Comparison of ENCODE assay signal across 12 cellular contexts in genomic region chr2:106115250-106115649, GRCh38.
DNase-seq lines count a peak whose midpoint lies in the region; ATAC-seq, FAIRE-seq and TF ChIP-seq lines count a peak whose summit lies in the region.
"Had no signal": no experiment of that assay in that cellular context is flagged by ENCODE, and none has a peak within 500 bp of the region (broad histone marks: within the 10 kb centered on the region; RNA-seq: fewer than 3 reads in every experiment).

No MANE protein-coding gene starts in this region.

- H3K27me3 ChIP-seq in breast epithelium, result no peaks in the 10 kb centered on the region
- no peaks in the 10 kb centered on the region for H3K27me3 ChIP-seq in H1 (replicated peaks in 1 of 4; ENCODE audit: control insufficient read depth in 3 of 4, extremely low read depth in 1 of 4, insufficient read depth in 3 of 4, low read length in 3 of 4)
- H3K27me3 ChIP-seq in HAP-1 (ENCODE audit: low read depth), result no peaks in the 10 kb centered on the region

- H3K79me2 ChIP-seq in H1 (ENCODE audit: control insufficient read depth in 1 of 2, insufficient read depth in 2 of 2, low read length in 2 of 2), result peaks cover 0 to 9% of the 10 kb centered on the region in 2 experiments; a peak in 1 of 4 replicates

- H3K27ac ChIP-seq in breast epithelium, result no peak overlapping the region
- H3K27ac ChIP-seq in H1 (ENCODE audit: low read depth, low read length), result 0 out of 2 replicates have a peak overlapping the region, but pooled peaks have one; percentile 38
- H3K27ac ChIP-seq: thoracic aorta had no signal

- TF ChIP-seq POLR2A in breast epithelium (IDR thresholded peaks at IDR 0.05), result no peak
- no peak for TF ChIP-seq POLR2A in H1 (IDR thresholded peaks at IDR 0.05; ENCODE audit: control extremely low read depth in 1 of 2, low read depth in 2 of 2, low read length in 2 of 2)

- no peak overlapping the region for H2BK120ac ChIP-seq in H1 (replicated peaks; ENCODE audit: low read depth, low read length)

- H2BK20ac ChIP-seq in H1 (ENCODE audit: low read length), result no peak overlapping the region

- H3K23ac ChIP-seq in H1 (ENCODE audit: insufficient read length), result no peak overlapping the region

- H3K56ac ChIP-seq in H1 (replicated peaks; ENCODE audit: insufficient read length, low read depth, low read length), result no peak overlapping the region

- H3K14ac ChIP-seq in H1 (ENCODE audit: insufficient read length), result no peak overlapping the region

- no peaks in the 10 kb centered on the region for H3K23me2 ChIP-seq in H1 (ENCODE audit: low read depth, low read length)

- H3K4me3 ChIP-seq in breast epithelium (no peak overlapping the region), H1 (ENCODE audit: extremely low read depth in 1 of 4, insufficient read depth in 2 of 4, low read depth in 3 of 4, low read length in 4 of 4) (no peak overlapping the region), HAP-1 (no peak overlapping the region)
- H3K4me3 ChIP-seq: thoracic aorta had no signal

- H3K4me1 ChIP-seq in breast epithelium (no peaks in the 10 kb centered on the region), H1 (replicated peaks in 1 of 4; ENCODE audit: control insufficient read depth in 3 of 4, insufficient read depth in 4 of 4, low read length in 3 of 4) (peaks cover 3 to 13% (median 9%) of the 10 kb centered on the region in 4 experiments), HAP-1 (no peaks in the 10 kb centered on the region)

- no peak overlapping the region for H2AFZ ChIP-seq in H1 (ENCODE audit: low read length)

- no peaks in the 10 kb centered on the region for H3K27me3 Mint-ChIP-seq in MCF 10A (ENCODE audit: insufficient read depth, unreplicated experiment)
- H3K27me3 Mint-ChIP-seq: naive B cell had no signal

- H3K4ac ChIP-seq in H1 (replicated peaks; ENCODE audit: insufficient read length, low read depth, low read length), result no peak overlapping the region

- TF ChIP-seq EP300 in H1 (IDR thresholded peaks at IDR 0.05; ENCODE audit: borderline replicate concordance in 1 of 2, low read depth in 2 of 2, low read length in 2 of 2), result no peak

- intact Hi-C loops in MCF 10A (cut with micrococcal nuclease), result no loop called here
- intact Hi-C loops in breast epithelium (cut with DNase I; ENCODE audit: low total_unique reads), result no loop called here

- no peaks in the 10 kb centered on the region for H3K9me3 ChIP-seq in breast epithelium
- no peaks in the 10 kb centered on the region for H3K9me3 ChIP-seq in H1 (ENCODE audit: insufficient read depth in 2 of 2, low read depth in 1 of 2, low read length in 1 of 2)
- no peaks in the 10 kb centered on the region for H3K9me3 ChIP-seq in HAP-1
- H3K9me3 ChIP-seq: Caco-2, thoracic aorta had no signal

- H3K9me3 Mint-ChIP-seq in MCF 10A (ENCODE audit: unreplicated experiment), result no peaks in the 10 kb centered on the region
- H3K9me3 Mint-ChIP-seq: naive B cell had no signal

- no peak overlapping the region for H3K9ac ChIP-seq in H1 (replicated peaks in 1 of 4; ENCODE audit: extremely low read depth in 1 of 4, low read depth in 3 of 4, low read length in 3 of 4)

- H3K27ac Mint-ChIP-seq in MCF 10A (ENCODE audit: low read depth, unreplicated experiment), result no peak overlapping the region

- CTCF ChIA-PET in MCF 10A (lab: Yijun Ruan, JAX) (interaction anchor here (1.0 to 1.5 kb wide), 3 partner anchors 10 to 51 kb away, joined by 3 to 6 read pairs (median 5); no protein-coding TSS in a partner anchor), H1 (lab: Charles Lee; ENCODE audit: partially characterized antibody) (interaction anchor here (1.8 kb wide), 1 partner anchor 10 kb away, joined by 11 read pairs; no protein-coding TSS in a partner anchor)

- no peak for TF ChIP-seq RAD21 in H1 (IDR thresholded peaks at IDR 0.05 in 1 of 2, conservative IDR thresholded peaks at IDR 0.05 in 1 of 2; ENCODE audit: low read depth in 2 of 2, low read length in 2 of 2)

- POLR2A ChIA-PET in MCF 10A (lab: Yijun Ruan, JAX) (no interaction called here), H1 (lab: Charles Lee; ENCODE audit: partially characterized antibody) (no interaction called here)

- no peak overlapping the region for H3K18ac ChIP-seq in H1 (ENCODE audit: extremely low read depth, low read length)

- 0 out of 2 replicates have a peak overlapping the region, but pooled peaks have one; percentile 53 for H4K8ac ChIP-seq in H1 (ENCODE audit: extremely low read depth, insufficient read depth, low read length)

- DNase-seq in MCF 10A (ENCODE audit: unreplicated experiment) (peak; percentile 59), breast epithelium (ENCODE audit: low spot score in 2 of 2) (no peak), M059J (ENCODE audit: low read depth) (peak; percentile 93), H1 (ENCODE audit: low read depth in 1 of 2, low spot score in 2 of 2) (no peak), urothelium cell line (ENCODE audit: low spot score) (peak; percentile 86), HAP-1 (ENCODE audit: low spot score in 2 of 2) (no peak)
- no peak for DNase-seq in activated CD4-positive, alpha-beta T cell treated with anti-CD3 and anti-CD28 coated beads for 4 hours
- DNase-seq: Caco-2, Kasumi-1, naive B cell had no signal

- TF ChIP-seq CTCF in MCF 10A (IDR thresholded peaks at IDR 0.05; ENCODE audit: unreplicated experiment), result no peak
- TF ChIP-seq CTCF in breast epithelium (IDR thresholded peaks at IDR 0.05), result no peak
- TF ChIP-seq CTCF in H1 (IDR thresholded peaks at IDR 0.05; ENCODE audit: control extremely low read depth in 1 of 3, insufficient read depth in 1 of 3, low read depth in 1 of 3, low read length in 3 of 3), result no peak

- 78% methylated on average over 2 of the region's 2 CpGs; no CpG with 5 or more reads in 1 of the 2 experiments for WGBS in H1 (ENCODE audit: extremely low coverage in 1 of 2, insufficient coverage in 1 of 2, insufficient read length in 1 of 2, insufficient replicate concordance in 2 of 2, low coverage in 1 of 2, low lambda C conversion rate in 2 of 2, missing lambda C conversion rate in 1 of 2), 2 experiments

- no peak overlapping the region for H2AK5ac ChIP-seq in H1 (ENCODE audit: low read depth, low read length)

- no peak overlapping the region for H2BK12ac ChIP-seq in H1 (ENCODE audit: low read depth, low read length)

- no peak overlapping the region for H2BK15ac ChIP-seq in H1 (ENCODE audit: low read length)

- in situ Hi-C loops in HAP-1 (cut with MboI; ENCODE audit: low sequenced_read_pairs), result loop anchor here (25.0 kb wide), 1 partner anchor 222 kb away; no protein-coding TSS in a partner anchor

- no peak for ATAC-seq in GM19324 (IDR thresholded peaks at IDR 0.05; ENCODE audit: low FRiP score, unreplicated experiment)

- BruUV-seq in MCF 10A (replicated peaks; lab: Mats Ljungman, UMichigan), result no TSS peak

- FAIRE-seq in H1 (lab: Jason Lieb, UNC) (no peak), urothelium cell line (lab: Jason Lieb, UNC) (peak; percentile 97)

- H3K4me3 Mint-ChIP-seq in MCF 10A (ENCODE audit: unreplicated experiment), result no peak overlapping the region
- H3K4me3 Mint-ChIP-seq: naive B cell had no signal

- peaks cover 11% of the 10 kb centered on the region for H3K4me1 Mint-ChIP-seq in MCF 10A (ENCODE audit: insufficient read depth, unreplicated experiment)

- H3K79me1 ChIP-seq in H1 (ENCODE audit: low read depth, low read length), result peaks cover 4% of the 10 kb centered on the region

- H4K91ac ChIP-seq in H1 (replicated peaks; ENCODE audit: insufficient read length, low read length), result no peak overlapping the region

- H3K36me3 Mint-ChIP-seq in MCF 10A (ENCODE audit: insufficient read depth, unreplicated experiment), result peaks cover 5% of the 10 kb centered on the region

- no peak overlapping the region for H3K4me2 ChIP-seq in H1 (ENCODE audit: insufficient read depth in 1 of 2, low read depth in 2 of 2, low read length in 2 of 2)

- peaks cover 5 to 14% of the 10 kb centered on the region in 2 experiments for H4K20me1 ChIP-seq in H1 (replicated peaks in 1 of 2; ENCODE audit: control insufficient read depth in 1 of 2, insufficient read depth in 2 of 2, low read length in 2 of 2)

- H3K36me3 ChIP-seq in breast epithelium (no peaks in the 10 kb centered on the region), H1 (ENCODE audit: control insufficient read depth in 2 of 4, insufficient read depth in 4 of 4, low read length in 3 of 4) (peaks cover 3 to 18% (median 13%) of the 10 kb centered on the region in 4 experiments; a peak in 7 of 8 replicates), HAP-1 (replicated peaks) (peaks cover 4% of the 10 kb centered on the region)

- no peak overlapping the region; the same call in 1 of the 2 replicates for H2BK5ac ChIP-seq in H1 (ENCODE audit: low read depth, low read length)

- H4K5ac ChIP-seq in H1 (ENCODE audit: insufficient read length, low read depth, low read length), result no peak overlapping the region

TF ChIP-seq in H1, 55 proteins besides CTCF, POLR2A, EP300 and RAD21 (continues in another document):
- no peak for TF ChIP-seq SRF (IDR thresholded peaks at IDR 0.05; ENCODE audit: low read depth, low read length)
- TF ChIP-seq POU5F1 (IDR thresholded peaks at IDR 0.05; ENCODE audit: low read depth, low read length), result no peak
- TF ChIP-seq RFX5 (IDR thresholded peaks at IDR 0.05; ENCODE audit: borderline replicate concordance, low read depth, low read length), result no peak
- no peak for TF ChIP-seq CREB1 (IDR thresholded peaks at IDR 0.05)
- no peak for TF ChIP-seq NRF1 (IDR thresholded peaks at IDR 0.05; ENCODE audit: low read depth, low read length)
- no peak for TF ChIP-seq HDAC2 (IDR thresholded peaks at IDR 0.05; ENCODE audit: borderline replicate concordance in 1 of 2, low read depth in 2 of 2, low read length in 2 of 2)
- no peak for TF ChIP-seq CBX5 (IDR thresholded peaks at IDR 0.05; ENCODE audit: low read depth, low read length)
- no peak for TF ChIP-seq CBX8 (IDR thresholded peaks at IDR 0.05; ENCODE audit: borderline replicate concordance, low read depth, low read length)
- TF ChIP-seq SP1 (IDR thresholded peaks at IDR 0.05; ENCODE audit: low read depth, low read length), result no peak
- no peak for TF ChIP-seq TEAD4 (IDR thresholded peaks at IDR 0.05; ENCODE audit: low read depth, low read length)
- no peak for TF ChIP-seq USF2 (IDR thresholded peaks at IDR 0.05; ENCODE audit: low read length)
- TF ChIP-seq ATF3 (IDR thresholded peaks at IDR 0.05; ENCODE audit: insufficient read depth, low read depth, low read length), result no peak
- TF ChIP-seq ZNF274 (IDR thresholded peaks at IDR 0.05; ENCODE audit: borderline replicate concordance, extremely low read depth, low read length), result no peak

Comparison
In these comparisons a context has a peak if more than half of its experiments do, and no peak if none do; other contexts are left out.
1. DNase-seq: peak in MCF 10A (single experiment), M059J (single experiment) and urothelium cell line (single experiment); none in breast epithelium (0 of 2), H1 (0 of 2), HAP-1 (0 of 2) and activated CD4-positive, alpha-beta T cell treated with anti-CD3 and anti-CD28 coated beads for 4 hours (0 of 2).